2 cellular contexts compared by ENCODE assay signal in the genomic region with DNA sequence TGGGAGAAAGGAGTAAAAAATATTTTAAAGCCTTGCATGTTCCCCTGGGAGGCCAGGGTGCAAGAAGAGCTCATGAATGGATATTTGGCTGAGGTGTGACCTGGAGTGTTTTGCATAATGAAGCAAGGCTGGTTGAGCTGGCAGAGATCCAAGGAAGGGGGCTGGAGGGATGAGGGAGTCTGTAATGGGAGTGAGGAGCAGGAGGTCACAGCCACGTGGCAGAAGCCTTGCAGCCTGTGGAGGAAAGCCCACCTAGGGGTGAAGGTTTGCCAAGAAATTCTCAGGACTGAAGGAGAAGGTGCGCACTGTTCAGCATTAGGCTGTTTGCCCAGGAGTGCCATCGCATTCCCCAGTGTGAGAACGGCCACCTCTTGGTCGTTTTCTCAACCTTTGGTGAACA.
TF ChIP-seq lines count a peak whose summit lies in the region.

No MANE protein-coding gene starts in this region.

TF ChIP-seq in IMR-90, 13 proteins besides CTCF, POLR2A, EP300 and RAD21:
- TF ChIP-seq RFX5 (IDR thresholded peaks at IDR 0.05; ENCODE audit: low read depth, low read length): no peak
- TF ChIP-seq CEBPB (IDR thresholded peaks at IDR 0.05; ENCODE audit: low read depth, low read length): no peak
- TF ChIP-seq MAFK (IDR thresholded peaks at IDR 0.05; ENCODE audit: low read depth, low read length): no peak
- TF ChIP-seq FOS (IDR thresholded peaks at IDR 0.05; ENCODE audit: low read depth, low read length): no peak
- TF ChIP-seq RCOR1 (IDR thresholded peaks at IDR 0.05; ENCODE audit: insufficient replicate concordance, low read length): no peak

TF ChIP-seq in H1, 55 proteins besides CTCF, POLR2A, EP300 and RAD21:
- no peak for TF ChIP-seq EGR1 (IDR thresholded peaks at IDR 0.05; ENCODE audit: borderline replicate concordance, low read depth, low read length)
- TF ChIP-seq TBP (IDR thresholded peaks at IDR 0.05; ENCODE audit: low read depth, low read length): no peak
- TF ChIP-seq KDM1A (IDR thresholded peaks at IDR 0.05; ENCODE audit: borderline replicate concordance, low read length): no peak
- TF ChIP-seq SIX5 (IDR thresholded peaks at IDR 0.05; ENCODE audit: low read depth, low read length): no peak
